Comparison of ENCODE assay signal across 1 cellular context in genomic region chr6:33822575-33823395, GRCh38.
TF ChIP-seq lines count a peak whose summit lies in the region.

No MANE protein-coding gene starts in this region.

TF ChIP-seq in H1, 55 proteins besides CTCF, POLR2A, EP300 and RAD21 (continued from another document):
- no peak for TF ChIP-seq BACH1 (IDR thresholded peaks at IDR 0.05; ENCODE audit: low read length)
- no peak for TF ChIP-seq SP4 (IDR thresholded peaks at IDR 0.05; ENCODE audit: low read length)
- no peak; the same call in 1 of the 2 replicates for TF ChIP-seq YY1 (IDR thresholded peaks at IDR 0.05; ENCODE audit: low read depth, low read length)
- no peak for TF ChIP-seq TEAD4 (IDR thresholded peaks at IDR 0.05; ENCODE audit: low read depth, low read length)
- peak; percentile 66; the same call in 1 of the 2 replicates for TF ChIP-seq SP1 (IDR thresholded peaks at IDR 0.05; ENCODE audit: low read depth, low read length)
- TF ChIP-seq ATF3 (IDR thresholded peaks at IDR 0.05; ENCODE audit: insufficient read depth, low read depth, low read length) = 0 out of 2 replicates have a peak, but pooled peaks have one; percentile 55
- TF ChIP-seq CREB1 (IDR thresholded peaks at IDR 0.05) = no peak
